9 cellular contexts compared by ENCODE assay signal in the genomic region with DNA sequence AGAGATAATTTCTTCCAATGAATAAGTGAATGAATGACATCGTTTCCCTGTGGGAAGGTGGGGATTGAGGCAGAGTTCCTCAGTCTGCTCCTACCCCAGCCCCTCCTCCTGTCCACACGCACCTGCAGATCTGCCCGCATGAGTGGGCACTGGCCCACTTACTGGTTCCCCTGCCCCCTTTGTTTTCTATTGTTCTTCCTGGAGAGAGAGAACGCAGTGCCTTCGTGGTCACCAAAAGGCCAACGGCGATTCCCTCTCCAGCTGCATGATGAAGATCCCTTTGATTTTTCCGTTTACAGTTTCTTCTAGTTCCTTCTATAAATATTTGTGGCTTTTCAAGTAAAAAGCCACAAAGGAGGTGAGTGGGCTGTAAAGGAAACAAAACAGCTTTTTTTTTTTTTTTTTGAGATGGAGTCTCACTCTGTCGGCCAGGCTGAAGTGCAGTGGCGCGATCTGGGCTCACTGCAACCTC. TPM values are rescaled to one million over a fixed set of nuclear protein-coding genes. Genes with fewer than 3 reads are reported as not detected.
DNase-seq lines count a peak whose midpoint lies in the region; ATAC-seq, FAIRE-seq and TF ChIP-seq lines count a peak whose summit lies in the region.
"Had no signal": no experiment of that assay in that cellular context is flagged by ENCODE, and none has a peak within 500 bp of the region (broad histone marks: within the 10 kb centered on the region; RNA-seq: fewer than 3 reads in every experiment).

No MANE protein-coding gene starts in this region.

- no TSS peak for BruUV-seq in HepG2 (replicated peaks; lab: Mats Ljungman, UMichigan)

- CTCF ChIA-PET in HepG2 (lab: Yijun Ruan, JAX; ENCODE audit: low intra/inter-chr PET ratio, low total read pairs): no interaction called here

- peak; percentile 30 for DNase-seq in GM20000 (ENCODE audit: low spot score)
- DNase-seq in UCSD-AML1 (lab: John Stamatoyannopoulos, UW; ENCODE audit: unreplicated experiment): peak; percentile 59
- DNase-seq in HepG2 (ENCODE audit: low spot score): no peak
- no peak for DNase-seq in GM12892 (ENCODE audit: insufficient read length)
- DNase-seq in activated gamma-delta T cell (lab: John Stamatoyannopoulos, UW): no peak

- H4K20me1 ChIP-seq in BLaER1 (no peaks in the 10 kb centered on the region), HepG2 (ENCODE audit: insufficient read depth, low read length) (peaks cover 4% of the 10 kb centered on the region; the same call in 1 of the 2 replicates)

- H3K4me3 ChIP-seq in BLaER1: 0 out of 2 replicates have a peak overlapping the region, but pooled peaks have one; percentile 15
- H3K4me3 ChIP-seq in HepG2 (replicated peaks in 1 of 3; ENCODE audit: insufficient read depth in 1 of 3, low read depth in 2 of 3, low read length in 3 of 3): no peak overlapping the region
- H3K4me3 ChIP-seq: esophagus muscularis mucosa had no signal

- intact Hi-C loops in HepG2 (cut with micrococcal nuclease; ENCODE audit: unreplicated experiment): no loop called here

- H3K9ac ChIP-seq in BLaER1: peak overlapping the region; percentile 88
- H3K9ac ChIP-seq in HepG2 (ENCODE audit: insufficient read depth, low read depth, low read length): no peak overlapping the region

- H3K27me3 ChIP-seq in BLaER1: no peaks in the 10 kb centered on the region
- no peaks in the 10 kb centered on the region for H3K27me3 ChIP-seq in HepG2 (ENCODE audit: control insufficient read depth in 1 of 2, insufficient read depth in 2 of 2, low read length in 2 of 2)
- H3K27me3 ChIP-seq: esophagus muscularis mucosa had no signal

- peak overlapping the region; percentile 98 for H3K27ac ChIP-seq in BLaER1
- H3K27ac ChIP-seq in HepG2 (ENCODE audit: extremely low read length, insufficient read depth, low read length): no peak overlapping the region

- H3K4me1 ChIP-seq in BLaER1 (peaks cover 97% of the 10 kb centered on the region), HepG2 (ENCODE audit: insufficient read depth, low read length) (peaks cover 68% of the 10 kb centered on the region)

- in situ Hi-C loops in HepG2 (cut with HindIII; ENCODE audit: extremely low pct_ligation_motif_present, low pct_unique_long_range_greater_than_20kb): no loop called here

- no peak overlapping the region for H2AFZ ChIP-seq in HepG2 (ENCODE audit: low read length)

- TF ChIP-seq POLR2A in HepG2 (IDR thresholded peaks at IDR 0.05; ENCODE audit: insufficient read depth in 1 of 2, low read depth in 2 of 2, low read length in 2 of 2): no peak
- no peak for TF ChIP-seq POLR2A in GM12892 (IDR thresholded peaks at IDR 0.05; ENCODE audit: low read depth, low read length)

- TF ChIP-seq EP300 in HepG2 (IDR thresholded peaks at IDR 0.05; ENCODE audit: low read depth in 2 of 2, low read length in 2 of 2) (no peak), HepG2 (CRISPR knock-in tag; IDR thresholded peaks at IDR 0.05; ENCODE audit: borderline replicate concordance) (no peak)

- ATAC-seq in HepG2 (peak; percentile 7; the same call in 1 of the 3 replicates), HG03135 (IDR thresholded peaks at IDR 0.05; ENCODE audit: unreplicated experiment) (no peak), GM18858 (IDR thresholded peaks at IDR 0.05; ENCODE audit: unreplicated experiment) (no peak)

- POLR2A ChIA-PET in HepG2 (lab: Yijun Ruan, JAX): interaction anchor here (0.6 to 0.8 kb wide), 3 partner anchors 12 to 153 kb away, joined by 3 read pairs; no protein-coding TSS in a partner anchor

- H3K9me3 ChIP-seq in BLaER1 (no peaks in the 10 kb centered on the region), HepG2 (ENCODE audit: low read length) (no peaks in the 10 kb centered on the region)
- H3K9me3 ChIP-seq: esophagus muscularis mucosa had no signal

- TF ChIP-seq CTCF in GM20000 (IDR thresholded peaks at IDR 0.05; ENCODE audit: extremely low read depth, missing control alignments) (no peak), HepG2 (CRISPR knock-in tag; IDR thresholded peaks at IDR 0.05) (no peak)

- H3K4me2 ChIP-seq in BLaER1 (peak overlapping the region; percentile 92), HepG2 (ENCODE audit: low read depth, low read length) (peak overlapping the region; percentile 46; the same call in 1 of the 2 replicates)

- TF ChIP-seq RAD21 in HepG2 (CRISPR knock-in tag; IDR thresholded peaks at IDR 0.05): no peak

- H3K36me3 ChIP-seq in BLaER1 (peaks cover 22% of the 10 kb centered on the region), HepG2 (replicated peaks in 1 of 2; ENCODE audit: control insufficient read depth in 1 of 2, insufficient read depth in 2 of 2, low read length in 2 of 2) (no peaks in the 10 kb centered on the region; a peak in 1 of 5 replicates)

- 41% methylated on average over 11 of the region's 11 CpGs for WGBS in HepG2 (ENCODE audit: low lambda C conversion rate)

- H3K79me2 ChIP-seq in HepG2 (ENCODE audit: insufficient read depth, low read length): no peaks in the 10 kb centered on the region

- FAIRE-seq in HepG2 (lab: Jason Lieb, UNC): no peak
- no peak for FAIRE-seq in GM12892 (lab: Jason Lieb, UNC)

RNA-seq across cellular contexts. Expression of a gene that starts 5.7 kb away (rescaled TPM):
- total RNA-seq in HepG2 (2016; rRNA removed; fragmentation: Illumina TruSeq; extraction: Trizol): 20.3 and 35.6 TPM in 2 replicates
- 7.4 and 10.3 TPM in 2 replicates for total RNA-seq in HepG2 (2016; cell fraction: cytosol; rRNA removed; fragmentation: Illumina TruSeq; extraction: Trizol; ENCODE audit: low read depth)
- 18.5 and 37.2 TPM in 2 replicates for total RNA-seq in HepG2 (2016; cell fraction: insoluble cytoplasmic fraction; rRNA removed; fragmentation: Illumina TruSeq; extraction: Trizol)
- 18.1 and 18.9 TPM in 2 replicates for total RNA-seq in HepG2 (2016; cell fraction: membrane; rRNA removed; fragmentation: Illumina TruSeq; extraction: Trizol)
- 26.8 and 31.7 TPM in 2 replicates for total RNA-seq in HepG2 (2016; cell fraction: nucleus; rRNA removed; fragmentation: Illumina TruSeq; extraction: Trizol)
- 36.8 and 41.3 TPM in 2 replicates for polyA plus RNA-seq in HepG2 (2011; rRNA removed)
- polyA plus RNA-seq in HepG2 (2011; cell fraction: cytosol; rRNA removed): 20.2 and 34.2 TPM in 2 replicates
- 102 and 128 TPM in 2 replicates for polyA plus RNA-seq in HepG2 (2011; cell fraction: nucleus; rRNA removed)
- polyA plus RNA-seq in HepG2 (2012): 16.9 and 23.2 TPM in 2 replicates
- 8.3 and 9.4 TPM in 2 replicates for polyA plus RNA-seq in HepG2 (2016; cell fraction: cytosol; fragmentation: Illumina TruSeq; extraction: Trizol; ENCODE audit: low read depth)
- polyA plus RNA-seq in HepG2 (2016; cell fraction: insoluble cytoplasmic fraction; fragmentation: Illumina TruSeq; extraction: Trizol; ENCODE audit: low read depth): 21.4 and 32.6 TPM in 2 replicates
- polyA plus RNA-seq in HepG2 (2016; cell fraction: membrane; fragmentation: Illumina TruSeq; extraction: Trizol; ENCODE audit: low read depth): 12.8 and 13.0 TPM in 2 replicates
- 68.3 and 83.1 TPM in 2 replicates for polyA plus RNA-seq in HepG2 (2016; cell fraction: nucleus; fragmentation: Illumina TruSeq; extraction: Trizol; ENCODE audit: insufficient read depth, low read depth)
- polyA minus RNA-seq in HepG2 (2011; rRNA and poly(A)+ RNA removed; ENCODE audit: low replicate concordance): 71.8 and 195 TPM in 2 replicates
- polyA minus RNA-seq in HepG2 (2011; cell fraction: cytosol; rRNA and poly(A)+ RNA removed): 13.5 and 19.9 TPM in 2 replicates
- polyA minus RNA-seq in HepG2 (2011; cell fraction: nucleus; rRNA and poly(A)+ RNA removed): 25.4 and 26.6 TPM in 2 replicates
- 43.4 TPM for polyA plus RNA-seq in GM12892 (2012; ENCODE audit: missing spikeins)

RNA-seq across cellular contexts. Expression of a gene that starts 11.1 kb away (rescaled TPM):
- total RNA-seq in HepG2 (2016; rRNA removed; fragmentation: Illumina TruSeq; extraction: Trizol): 16.8 TPM in 2 replicates
- 5.3 and 6.3 TPM in 2 replicates for total RNA-seq in HepG2 (2016; cell fraction: cytosol; rRNA removed; fragmentation: Illumina TruSeq; extraction: Trizol; ENCODE audit: low read depth)
- total RNA-seq in HepG2 (2016; cell fraction: insoluble cytoplasmic fraction; rRNA removed; fragmentation: Illumina TruSeq; extraction: Trizol): 14.3 and 15.5 TPM in 2 replicates
- total RNA-seq in HepG2 (2016; cell fraction: membrane; rRNA removed; fragmentation: Illumina TruSeq; extraction: Trizol): 13.1 and 13.7 TPM in 2 replicates
- total RNA-seq in HepG2 (2016; cell fraction: nucleus; rRNA removed; fragmentation: Illumina TruSeq; extraction: Trizol): 13.7 and 14.2 TPM in 2 replicates
- 21.5 and 26.1 TPM in 2 replicates for polyA plus RNA-seq in HepG2 (2011; rRNA removed)
- 16.1 and 24.8 TPM in 2 replicates for polyA plus RNA-seq in HepG2 (2011; cell fraction: cytosol; rRNA removed)
- polyA plus RNA-seq in HepG2 (2011; cell fraction: nucleus; rRNA removed): 85.3 and 97.2 TPM in 2 replicates
- polyA plus RNA-seq in HepG2 (2012): 18.5 and 23.5 TPM in 2 replicates
- polyA plus RNA-seq in HepG2 (2016; cell fraction: cytosol; fragmentation: Illumina TruSeq; extraction: Trizol; ENCODE audit: low read depth): 7.2 and 7.8 TPM in 2 replicates
- 21.4 and 33.5 TPM in 2 replicates for polyA plus RNA-seq in HepG2 (2016; cell fraction: insoluble cytoplasmic fraction; fragmentation: Illumina TruSeq; extraction: Trizol; ENCODE audit: low read depth)
- polyA plus RNA-seq in HepG2 (2016; cell fraction: membrane; fragmentation: Illumina TruSeq; extraction: Trizol; ENCODE audit: low read depth): 10.9 and 12.8 TPM in 2 replicates
- polyA plus RNA-seq in HepG2 (2016; cell fraction: nucleus; fragmentation: Illumina TruSeq; extraction: Trizol; ENCODE audit: insufficient read depth, low read depth): 35.3 and 35.6 TPM in 2 replicates
- polyA minus RNA-seq in HepG2 (2011; rRNA and poly(A)+ RNA removed; ENCODE audit: low replicate concordance): 47.9 and 105 TPM in 2 replicates
- 13.9 and 18.8 TPM in 2 replicates for polyA minus RNA-seq in HepG2 (2011; cell fraction: cytosol; rRNA and poly(A)+ RNA removed)
- polyA minus RNA-seq in HepG2 (2011; cell fraction: nucleus; rRNA and poly(A)+ RNA removed): 27.6 and 29.4 TPM in 2 replicates
- polyA plus RNA-seq in GM12892 (2012; ENCODE audit: missing spikeins): 32.9 TPM

RNA-seq across cellular contexts. Expression of a gene that starts 18.5 kb away (rescaled TPM):
- total RNA-seq in HepG2 (2016; rRNA removed; fragmentation: Illumina TruSeq; extraction: Trizol): not detected in 2 replicates
- not detected in 2 replicates for total RNA-seq in HepG2 (2016; cell fraction: cytosol; rRNA removed; fragmentation: Illumina TruSeq; extraction: Trizol; ENCODE audit: low read depth)
- total RNA-seq in HepG2 (2016; cell fraction: insoluble cytoplasmic fraction; rRNA removed; fragmentation: Illumina TruSeq; extraction: Trizol): not detected in 2 replicates
- not detected in 2 replicates for total RNA-seq in HepG2 (2016; cell fraction: membrane; rRNA removed; fragmentation: Illumina TruSeq; extraction: Trizol)
- total RNA-seq in HepG2 (2016; cell fraction: nucleus; rRNA removed; fragmentation: Illumina TruSeq; extraction: Trizol): not detected in 2 replicates
- polyA plus RNA-seq in HepG2 (2011; rRNA removed): not detected in 2 replicates
- 0.03 TPM in 1 of 2 replicates, not detected in the other for polyA plus RNA-seq in HepG2 (2011; cell fraction: cytosol; rRNA removed)
- polyA plus RNA-seq in HepG2 (2011; cell fraction: nucleus; rRNA removed): not detected in 2 replicates
- polyA plus RNA-seq in HepG2 (2012): 0.19 TPM in 1 of 2 replicates, not detected in the other
- polyA plus RNA-seq in HepG2 (2016; cell fraction: cytosol; fragmentation: Illumina TruSeq; extraction: Trizol; ENCODE audit: low read depth): not detected in 2 replicates
- polyA plus RNA-seq in HepG2 (2016; cell fraction: insoluble cytoplasmic fraction; fragmentation: Illumina TruSeq; extraction: Trizol; ENCODE audit: low read depth): not detected in 2 replicates
- not detected in 2 replicates for polyA plus RNA-seq in HepG2 (2016; cell fraction: membrane; fragmentation: Illumina TruSeq; extraction: Trizol; ENCODE audit: low read depth)
- not detected in 2 replicates for polyA plus RNA-seq in HepG2 (2016; cell fraction: nucleus; fragmentation: Illumina TruSeq; extraction: Trizol; ENCODE audit: insufficient read depth, low read depth)
- 0.20 and 0.84 TPM in 2 replicates for polyA minus RNA-seq in HepG2 (2011; rRNA and poly(A)+ RNA removed; ENCODE audit: low replicate concordance)
- not detected in 2 replicates for polyA minus RNA-seq in HepG2 (2011; cell fraction: cytosol; rRNA and poly(A)+ RNA removed)
- polyA minus RNA-seq in HepG2 (2011; cell fraction: nucleus; rRNA and poly(A)+ RNA removed): not detected in 2 replicates
- 6.4 TPM for polyA plus RNA-seq in GM12892 (2012; ENCODE audit: missing spikeins)

RNA-seq across cellular contexts. Expression of a gene that starts 57.5 kb away (rescaled TPM):
- total RNA-seq in HepG2 (2016; rRNA removed; fragmentation: Illumina TruSeq; extraction: Trizol): 0.02 TPM in 1 of 2 replicates, not detected in the other
- total RNA-seq in HepG2 (2016; cell fraction: cytosol; rRNA removed; fragmentation: Illumina TruSeq; extraction: Trizol; ENCODE audit: low read depth): not detected in 2 replicates
- total RNA-seq in HepG2 (2016; cell fraction: insoluble cytoplasmic fraction; rRNA removed; fragmentation: Illumina TruSeq; extraction: Trizol): 0.07 and 0.17 TPM in 2 replicates
- 0.07 and 0.22 TPM in 2 replicates for total RNA-seq in HepG2 (2016; cell fraction: membrane; rRNA removed; fragmentation: Illumina TruSeq; extraction: Trizol)
- total RNA-seq in HepG2 (2016; cell fraction: nucleus; rRNA removed; fragmentation: Illumina TruSeq; extraction: Trizol): 0.25 TPM in 1 of 2 replicates, not detected in the other
- 1.1 and 1.4 TPM in 2 replicates for polyA plus RNA-seq in HepG2 (2011; rRNA removed)
- 0.82 and 1.1 TPM in 2 replicates for polyA plus RNA-seq in HepG2 (2011; cell fraction: cytosol; rRNA removed)
- polyA plus RNA-seq in HepG2 (2011; cell fraction: nucleus; rRNA removed): 2.1 and 2.3 TPM in 2 replicates
- 1.4 and 1.5 TPM in 2 replicates for polyA plus RNA-seq in HepG2 (2012)
- not detected in 2 replicates for polyA plus RNA-seq in HepG2 (2016; cell fraction: cytosol; fragmentation: Illumina TruSeq; extraction: Trizol; ENCODE audit: low read depth)
- polyA plus RNA-seq in HepG2 (2016; cell fraction: insoluble cytoplasmic fraction; fragmentation: Illumina TruSeq; extraction: Trizol; ENCODE audit: low read depth): 0.08 TPM in 1 of 2 replicates, not detected in the other
- polyA plus RNA-seq in HepG2 (2016; cell fraction: membrane; fragmentation: Illumina TruSeq; extraction: Trizol; ENCODE audit: low read depth): 0.06 and 0.13 TPM in 2 replicates
- polyA plus RNA-seq in HepG2 (2016; cell fraction: nucleus; fragmentation: Illumina TruSeq; extraction: Trizol; ENCODE audit: insufficient read depth, low read depth): 0.20 and 0.22 TPM in 2 replicates
- polyA minus RNA-seq in HepG2 (2011; rRNA and poly(A)+ RNA removed; ENCODE audit: low replicate concordance): 1.2 and 26.5 TPM in 2 replicates
- polyA minus RNA-seq in HepG2 (2011; cell fraction: cytosol; rRNA and poly(A)+ RNA removed): 0.30 and 0.62 TPM in 2 replicates
- 0.75 and 0.90 TPM in 2 replicates for polyA minus RNA-seq in HepG2 (2011; cell fraction: nucleus; rRNA and poly(A)+ RNA removed)
- 3.3 TPM for polyA plus RNA-seq in GM12892 (2012; ENCODE audit: missing spikeins)

Comparison
In these comparisons a context has a peak if more than half of its experiments do, and no peak if none do; other contexts are left out.
1. DNase-seq: peak in GM20000 (single experiment) and UCSD-AML1 (single experiment); none in HepG2 (single experiment), GM12892 (single experiment) and activated gamma-delta T cell (single experiment).